In genomic region chr12:124813782-124814181, GRCh38 we compare ENCODE assay signal across 2 cellular contexts.
TF ChIP-seq lines count a peak whose summit lies in the region.

No MANE protein-coding gene starts in this region.

TF ChIP-seq in HepG2, 621 proteins besides CTCF, POLR2A, EP300 and RAD21:
- TF ChIP-seq ZNF646 (CRISPR knock-in tag; IDR thresholded peaks at IDR 0.05), result no peak
- no peak for TF ChIP-seq DNMT3B (CRISPR knock-in tag; conservative IDR thresholded peaks at IDR 0.05)
- peak; percentile 98 for TF ChIP-seq ZNF329 (CRISPR knock-in tag; IDR thresholded peaks at IDR 0.05; ENCODE audit: low read depth)
- TF ChIP-seq STAT6 (CRISPR knock-in tag; IDR thresholded peaks at IDR 0.05; ENCODE audit: borderline replicate concordance), result no peak
- no peak for TF ChIP-seq CBFB (CRISPR knock-in tag; IDR thresholded peaks at IDR 0.05)
- TF ChIP-seq RCOR2 (CRISPR knock-in tag; IDR thresholded peaks at IDR 0.05), result no peak
- TF ChIP-seq NBN (conservative IDR thresholded peaks at IDR 0.05), result no peak
- TF ChIP-seq NR2F2 (IDR thresholded peaks at IDR 0.05; ENCODE audit: borderline replicate concordance, low read depth), result no peak

TF ChIP-seq in liver, 16 proteins besides CTCF, POLR2A, EP300 and RAD21 (continued from another document):
- TF ChIP-seq REST (IDR thresholded peaks at IDR 0.05) (no peak), NR2F2 (IDR thresholded peaks at IDR 0.05) (no peak), JUND (IDR thresholded peaks at IDR 0.05) (no peak), ATF3 (IDR thresholded peaks at IDR 0.05) (no peak), RXRA (IDR thresholded peaks at IDR 0.05) (no peak), GABPA (IDR thresholded peaks at IDR 0.05 in 1 of 2, conservative IDR thresholded peaks at IDR 0.05 in 1 of 2) (no peak), SP1 (IDR thresholded peaks at IDR 0.05) (no peak), FOXA1 (IDR thresholded peaks at IDR 0.05) (no peak), YY1 (IDR thresholded peaks at IDR 0.05) (no peak), ZBTB33 (IDR thresholded peaks at IDR 0.05) (no peak)
TF ChIP-seq in liver: peak in this region for 0.
